In the genomic region with DNA sequence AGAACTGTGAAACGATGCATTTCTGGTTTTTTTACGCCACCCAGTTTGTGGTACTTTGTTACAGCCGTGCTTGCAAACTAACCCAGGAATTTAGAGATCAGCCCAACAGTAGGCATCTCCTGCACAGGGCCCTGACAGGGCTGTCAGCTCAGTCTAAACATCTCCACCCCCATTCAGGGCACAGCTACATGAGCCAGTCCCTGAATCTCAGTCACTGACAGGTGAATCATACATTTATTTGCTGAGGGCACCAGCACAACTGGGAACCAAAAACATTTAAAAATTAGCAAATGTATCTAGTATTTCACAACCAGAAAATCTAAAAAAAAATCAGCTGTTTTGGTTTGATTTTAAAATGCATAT, we compare ENCODE assay signal across 14 cellular contexts. TPM values are rescaled to one million over a fixed set of nuclear protein-coding genes. Genes with fewer than 3 reads are reported as not detected.
DNase-seq lines count a peak whose midpoint lies in the region; ATAC-seq and TF ChIP-seq lines count a peak whose summit lies in the region.
"Had no signal": no experiment of that assay in that cellular context is flagged by ENCODE, and none has a peak within 500 bp of the region (broad histone marks: within the 10 kb centered on the region; RNA-seq: fewer than 3 reads in every experiment).

No MANE protein-coding gene starts in this region.

- in situ Hi-C loops in GM23248 (cut with MboI), result no loop called here
- in situ Hi-C loops in Panc1 (cut with HindIII; ENCODE audit: low pct_unique_long_range_greater_than_20kb, low sequenced_read_pairs), result no loop called here

- H3K9me3 ChIP-seq in GM23248 (ENCODE audit: low read depth) (no peaks in the 10 kb centered on the region), Panc1 (ENCODE audit: control insufficient read depth, insufficient read depth, low read depth, low read length) (no peaks in the 10 kb centered on the region), gastroesophageal sphincter (no peaks in the 10 kb centered on the region), parathyroid adenoma (ENCODE audit: control insufficient read depth, low read length) (no peaks in the 10 kb centered on the region), tibial nerve (no peaks in the 10 kb centered on the region)

- H4K20me1 ChIP-seq in GM23248 (ENCODE audit: insufficient read depth), result no peaks in the 10 kb centered on the region

- H3K27ac ChIP-seq in GM23248, result no peak overlapping the region
- no peak overlapping the region for H3K27ac ChIP-seq in Panc1 (ENCODE audit: low read length)
- H3K27ac ChIP-seq in gastroesophageal sphincter, result peak overlapping the region in 3 of 4 donors; percentile 55 to 68 (median 65)
- no peak overlapping the region for H3K27ac ChIP-seq in parathyroid adenoma
- no peak overlapping the region for H3K27ac ChIP-seq in tibial nerve
- H3K27ac ChIP-seq: skin epidermis had no signal

- no peak overlapping the region for H3K9ac ChIP-seq in GM23248
- H3K9ac ChIP-seq in parathyroid adenoma, result no peak overlapping the region

- ATAC-seq in Panc1 (peak; percentile 74), gastroesophageal sphincter (peak; percentile 72), GM19395 (IDR thresholded peaks at IDR 0.05; ENCODE audit: unreplicated experiment) (no peak), HG02970 (IDR thresholded peaks at IDR 0.05; ENCODE audit: low FRiP score, unreplicated experiment) (no peak)

- peak; percentile 28 for DNase-seq in GM23248
- peak; percentile 39 for DNase-seq in Panc1 (ENCODE audit: low read depth, low spot score)
- DNase-seq in tibial nerve (ENCODE audit: low spot score in 2 of 2), result no peak
- no peak for DNase-seq in NCI-H526 (lab: John Stamatoyannopoulos, UW)
- DNase-seq: activated T-cell treated with anti-CD3 and anti-CD28 coated beads, Interleukin-2, amount 50 U/mL, for 24 hours; AML-193; effector memory CD4-positive, alpha-beta T cell; NCI-H1105; NCI-H524 had no signal

- TF ChIP-seq EP300 in gastroesophageal sphincter (IDR thresholded peaks at IDR 0.05) (no peak), tibial nerve (IDR thresholded peaks at IDR 0.05) (no peak)

- TF ChIP-seq CTCF in Panc1 (IDR thresholded peaks at IDR 0.05), result no peak
- no peak for TF ChIP-seq CTCF in gastroesophageal sphincter (IDR thresholded peaks at IDR 0.05)
- no peak for TF ChIP-seq CTCF in parathyroid adenoma (IDR thresholded peaks at IDR 0.05)
- TF ChIP-seq CTCF in tibial nerve (IDR thresholded peaks at IDR 0.05), result no peak

- H3K79me2 ChIP-seq in GM23248 (ENCODE audit: insufficient read depth), result no peaks in the 10 kb centered on the region
- no peaks in the 10 kb centered on the region for H3K79me2 ChIP-seq in parathyroid adenoma

- POLR2A ChIA-PET in Panc1 (lab: Charles Lee), result no interaction called here

- H3K4me2 ChIP-seq in GM23248 (ENCODE audit: unreplicated experiment) (no peak overlapping the region), parathyroid adenoma (ENCODE audit: low read length) (peak overlapping the region; percentile 26)

- WGBS in GM23248 (ENCODE audit: low coverage in 1 of 2, low lambda C conversion rate in 2 of 2, missing lambda C conversion rate in 2 of 2), 2 experiments, result 79 to 91% methylated on average over 3 of the region's 3 CpGs
- WGBS in gastroesophageal sphincter (ENCODE audit: low coverage in 1 of 2), 2 donors, result 40 to 56% methylated on average over 1 to 2 of the region's 3 CpGs
- WGBS in tibial nerve, 2 donors, result 53 to 56% methylated on average over 3 of the region's 3 CpGs

- H3K4me3 ChIP-seq in GM23248, result no peak overlapping the region
- H3K4me3 ChIP-seq in Panc1 (ENCODE audit: low read depth in 2 of 2, low read length in 2 of 2), result no peak overlapping the region
- H3K4me3 ChIP-seq in gastroesophageal sphincter, result no peak overlapping the region
- H3K4me3 ChIP-seq in parathyroid adenoma (ENCODE audit: low read depth, low read length), result no peak overlapping the region
- H3K4me3 ChIP-seq in tibial nerve, result no peak overlapping the region
- H3K4me3 ChIP-seq: skin epidermis had no signal

- CTCF ChIA-PET in Panc1 (lab: Charles Lee), result no interaction called here

- no TSS peak for BruUV-seq in Panc1 (replicated peaks; lab: Mats Ljungman, UMichigan)

- no peaks in the 10 kb centered on the region for H3K9me2 ChIP-seq in GM23248 (ENCODE audit: insufficient read depth)

- intact Hi-C loops in Panc1 (cut with micrococcal nuclease; ENCODE audit: unreplicated experiment), result no loop called here

- H3K36me3 ChIP-seq in GM23248 (ENCODE audit: low read depth), result no peaks in the 10 kb centered on the region
- H3K36me3 ChIP-seq in Panc1 (ENCODE audit: control insufficient read depth, insufficient read depth, low read length), result no peaks in the 10 kb centered on the region
- H3K36me3 ChIP-seq in gastroesophageal sphincter, result no peaks in the 10 kb centered on the region
- no peaks in the 10 kb centered on the region for H3K36me3 ChIP-seq in parathyroid adenoma (ENCODE audit: control insufficient read depth, insufficient read depth, low read length)
- H3K36me3 ChIP-seq in tibial nerve, result no peaks in the 10 kb centered on the region

- H3K27me3 ChIP-seq in GM23248 (replicated peaks; ENCODE audit: insufficient read depth) (no peaks in the 10 kb centered on the region), Panc1 (ENCODE audit: control insufficient read depth, insufficient read depth, low read length) (no peaks in the 10 kb centered on the region), gastroesophageal sphincter (no peaks in the 10 kb centered on the region), parathyroid adenoma (ENCODE audit: control insufficient read depth, insufficient read depth, low read length) (no peaks in the 10 kb centered on the region), tibial nerve (no peaks in the 10 kb centered on the region)

- no peak for TF ChIP-seq POLR2A in gastroesophageal sphincter (IDR thresholded peaks at IDR 0.05)
- no peak for TF ChIP-seq POLR2A in tibial nerve (IDR thresholded peaks at IDR 0.05)

- H3K4me1 ChIP-seq in GM23248 (ENCODE audit: insufficient read depth) (peaks cover 10% of the 10 kb centered on the region), Panc1 (ENCODE audit: control insufficient read depth, insufficient read depth, low read length) (peaks cover 3% of the 10 kb centered on the region; the same call in 1 of the 2 replicates), gastroesophageal sphincter (peaks cover 0 to 18% (median 0%) of the 10 kb centered on the region in 3 donors), parathyroid adenoma (no peaks in the 10 kb centered on the region), tibial nerve (no peaks in the 10 kb centered on the region)

- peaks cover 13% of the 10 kb centered on the region; the same call in 1 of the 2 replicates for H3F3A ChIP-seq in GM23248 (ENCODE audit: insufficient read depth)

- H2AFZ ChIP-seq in GM23248 (no peak overlapping the region), parathyroid adenoma (no peak overlapping the region)

RNA-seq across cellular contexts. Expression of a gene that starts 30.7 kb away (rescaled TPM):
- 324 and 336 TPM in 2 replicates for total RNA-seq in GM23248 (2014; rRNA removed; shearing (Covaris generic))
- polyA plus RNA-seq in GM23248 (2016; fragmentation: Nextera tagmentation; extraction: Ambion mirVana), result 434 and 438 TPM in 2 replicates
- total RNA-seq in Panc1 (2021; ENCODE audit: unreplicated experiment) (157 TPM), gastroesophageal sphincter (100 to 1,000 TPM; 332 to 411 (median 384) TPM), tibial nerve (100 to 1,000 TPM; 285 to 478 (median 439) TPM)
- 107 TPM for polyA plus RNA-seq in Panc1 (2012; ENCODE audit: insufficient read length)

Comparison
In these comparisons a context has a peak if more than half of its experiments do, and no peak if none do; other contexts are left out.
1. DNase-seq: peak in GM23248 (single experiment) and Panc1 (single experiment); none in tibial nerve (0 of 2) and NCI-H526 (0 of 2).
2. H3K27ac ChIP-seq: peak in gastroesophageal sphincter (3 of 4); none in GM23248 (single experiment), Panc1 (single experiment), parathyroid adenoma (single experiment) and tibial nerve (0 of 4).
3. ATAC-seq: peak in Panc1 (single experiment) and gastroesophageal sphincter (single experiment); none in GM19395 (single experiment) and HG02970 (single experiment).